Comparison of ENCODE assay signal across 8 cellular contexts in genomic region chr2:156334496-156335478, GRCh38. TPM values are rescaled to one million over a fixed set of nuclear protein-coding genes. Genes with fewer than 3 reads are reported as not detected.
DNase-seq lines count a peak whose midpoint lies in the region; ATAC-seq and TF ChIP-seq lines count a peak whose summit lies in the region.

No MANE protein-coding gene starts in this region.

- DNase-seq in CD8-positive, alpha-beta memory T cell: peak; percentile 85 to 92 (median 86)
- DNase-seq in SJCRH30: peak; percentile 79 to 84
- peak; percentile 79 for DNase-seq in activated naive CD4-positive, alpha-beta T cell treated with anti-CD3 and anti-CD28 coated beads, Interleukin-2, amount 10 ng/mL, durations not matched to agents 7 days and 5 days
- peak; percentile 95 for DNase-seq in foreskin melanocyte
- DNase-seq in superior temporal gyrus (ENCODE audit: extremely low spot score): peak; percentile 83

- H3K27ac Mint-ChIP-seq in CD8-positive, alpha-beta memory T cell: peak overlapping the region; percentile 98 to 100 (median 99)
- H3K27ac Mint-ChIP-seq in activated naive CD4-positive, alpha-beta T cell treated with anti-CD3 and anti-CD28 coated beads, Interleukin-2, amount 10 ng/mL, durations not matched to agents 7 days and 5 days: peak overlapping the region; percentile 93

- H3K4me1 ChIP-seq in CD8-positive, alpha-beta memory T cell (ENCODE audit: insufficient read depth, low read length): peaks cover 26% of the 10 kb centered on the region
- H3K4me1 ChIP-seq in SJCRH30 (peaks cover 6% of the 10 kb centered on the region), neutrophil (ENCODE audit: control insufficient read depth in 1 of 2, insufficient read depth in 1 of 2, low read depth in 1 of 2, low read length in 1 of 2) (peaks cover 39% of the 10 kb centered on the region in 2 experiments)

- peak overlapping the region; percentile 99 for H3K4me3 ChIP-seq in CD8-positive, alpha-beta memory T cell (ENCODE audit: low read length)
- peak overlapping the region; percentile 71 for H3K4me3 ChIP-seq in SJCRH30
- H3K4me3 ChIP-seq in neutrophil (ENCODE audit: low read depth in 1 of 2, low read length in 1 of 2): peak overlapping the region; percentile 73 to 88

- peak; percentile 22 for ATAC-seq in GM21447 (IDR thresholded peaks at IDR 0.05; ENCODE audit: unreplicated experiment)

- no peaks in the 10 kb centered on the region for H3K9me3 ChIP-seq in CD8-positive, alpha-beta memory T cell (ENCODE audit: low read length)
- no peaks in the 10 kb centered on the region for H3K9me3 ChIP-seq in SJCRH30 (replicated peaks)
- H3K9me3 ChIP-seq in neutrophil: no peaks in the 10 kb centered on the region

- H3K27me3 ChIP-seq in CD8-positive, alpha-beta memory T cell (ENCODE audit: insufficient read depth, low read length, poor library complexity, severe bottlenecking): no peaks in the 10 kb centered on the region
- H3K27me3 ChIP-seq in SJCRH30 (no peaks in the 10 kb centered on the region), neutrophil (peaks cover 16% of the 10 kb centered on the region)

- peaks cover 34 to 69% (median 51%) of the 10 kb centered on the region in 3 donors for H3K4me1 Mint-ChIP-seq in CD8-positive, alpha-beta memory T cell
- H3K4me1 Mint-ChIP-seq in activated naive CD4-positive, alpha-beta T cell treated with anti-CD3 and anti-CD28 coated beads, Interleukin-2, amount 10 ng/mL, durations not matched to agents 7 days and 5 days: peaks cover 61% of the 10 kb centered on the region

- peak overlapping the region; percentile 94 for H3K27ac ChIP-seq in CD8-positive, alpha-beta memory T cell (ENCODE audit: low read depth, low read length)
- H3K27ac ChIP-seq in SJCRH30 (peak overlapping the region; percentile 48), neutrophil (peak overlapping the region; percentile 91)

- peaks cover 0 to 34% of the 10 kb centered on the region in 2 donors for H3K27me3 Mint-ChIP-seq in CD8-positive, alpha-beta memory T cell
- H3K27me3 Mint-ChIP-seq in activated naive CD4-positive, alpha-beta T cell treated with anti-CD3 and anti-CD28 coated beads, Interleukin-2, amount 10 ng/mL, durations not matched to agents 7 days and 5 days: peaks cover 41% of the 10 kb centered on the region

- peak; percentile 20; the same call in 1 of the 2 replicates for TF ChIP-seq RAD21 in Ishikawa (IDR thresholded peaks at IDR 0.05; ENCODE audit: low read depth)

- peaks cover under 1 to 34% (median 3%) of the 10 kb centered on the region in 3 donors for H3K36me3 Mint-ChIP-seq in CD8-positive, alpha-beta memory T cell
- peaks cover 5% of the 10 kb centered on the region for H3K36me3 Mint-ChIP-seq in activated naive CD4-positive, alpha-beta T cell treated with anti-CD3 and anti-CD28 coated beads, Interleukin-2, amount 10 ng/mL, durations not matched to agents 7 days and 5 days

- no peaks in the 10 kb centered on the region for H3K36me3 ChIP-seq in CD8-positive, alpha-beta memory T cell (ENCODE audit: insufficient read depth, low read length)
- H3K36me3 ChIP-seq in SJCRH30 (no peaks in the 10 kb centered on the region), neutrophil (no peaks in the 10 kb centered on the region)

- TF ChIP-seq EP300 in Ishikawa (IDR thresholded peaks at IDR 0.05; ENCODE audit: borderline replicate concordance): peak; percentile 12; the same call in 1 of the 2 replicates

- peak overlapping the region; percentile 94 to 99 (median 97) for H3K4me3 Mint-ChIP-seq in CD8-positive, alpha-beta memory T cell
- peak overlapping the region; percentile 91 for H3K4me3 Mint-ChIP-seq in activated naive CD4-positive, alpha-beta T cell treated with anti-CD3 and anti-CD28 coated beads, Interleukin-2, amount 10 ng/mL, durations not matched to agents 7 days and 5 days

- POLR2A ChIA-PET in CD8-positive, alpha-beta memory T cell (lab: Charles Lee): interaction anchor here (0.6 to 5.0 kb wide), 13 partner anchors 9 to 1556 kb away, joined by 3 to 58 read pairs (median 3); no protein-coding TSS in a partner anchor

- TF ChIP-seq CTCF in neutrophil (IDR thresholded peaks at IDR 0.05): peak; percentile 57

- H3K9me3 Mint-ChIP-seq in CD8-positive, alpha-beta memory T cell: peaks cover 0 to 11% (median 4%) of the 10 kb centered on the region in 5 donors
- no peaks in the 10 kb centered on the region for H3K9me3 Mint-ChIP-seq in activated naive CD4-positive, alpha-beta T cell treated with anti-CD3 and anti-CD28 coated beads, Interleukin-2, amount 10 ng/mL, durations not matched to agents 7 days and 5 days

- CTCF ChIA-PET in CD8-positive, alpha-beta memory T cell (lab: Charles Lee): interaction anchor here (0.9 to 2.9 kb wide), 15 partner anchors 9 to 255 kb away, joined by 3 to 27 read pairs (median 6); partner anchors contain the start of gene GPD2
- CTCF ChIA-PET in activated naive CD4-positive, alpha-beta T cell treated with anti-CD3 and anti-CD28 coated beads, Interleukin-2, amount 10 ng/mL, durations not matched to agents 7 days and 5 days (lab: Charles Lee): interaction anchor here (0.7 to 3.0 kb wide), 14 partner anchors 8 to 1294 kb away, joined by 3 to 35 read pairs (median 4); partner anchors contain the start of genes ACVR1C and GPD2

TF ChIP-seq in Ishikawa, 13 proteins besides CTCF, POLR2A, EP300 and RAD21:
- TF ChIP-seq MAX (IDR thresholded peaks at IDR 0.05): peak; percentile 51; the same call in 1 of the 2 replicates
- TF ChIP-seq EGR1 (IDR thresholded peaks at IDR 0.05): no peak
- 0 out of 2 replicates have a peak, but pooled peaks have one; percentile 37 for TF ChIP-seq TCF12 (IDR thresholded peaks at IDR 0.05; ENCODE audit: low read depth)
- peak; percentile 63; the same call in 1 of the 2 replicates for TF ChIP-seq CREB1 (IDR thresholded peaks at IDR 0.05; ENCODE audit: low read depth)
- peak; percentile 16; the same call in 1 of the 2 replicates for TF ChIP-seq ZBTB7A (IDR thresholded peaks at IDR 0.05; ENCODE audit: low read depth)

RNA-seq across cellular contexts. Expression of gene NR4A2, which starts 2.3 kb away (rescaled TPM):
- total RNA-seq in CD8-positive, alpha-beta memory T cell: 10 to 100 TPM; 19.7 to 21.9 TPM
- 25.5 TPM for polyA plus RNA-seq in CD8-positive, alpha-beta memory T cell
- 0.46 and 0.51 TPM in 2 replicates for total RNA-seq in SJCRH30 (2014; rRNA removed; shearing (Covaris generic))

Comparison
In these comparisons a context has a peak if more than half of its experiments do, and no peak if none do; other contexts are left out.
1. Peak in every context shown above with its lines: DNase-seq, ATAC-seq, H3K4me3 ChIP-seq and H3K27ac ChIP-seq.
2. RNA of gene NR4A2, which starts 2.3 kb away (total RNA-seq): 19.7 to 21.9 TPM in CD8-positive, alpha-beta memory T cell; 0.46 to 0.51 TPM in SJCRH30; every median in the first group is over 10 times any median in the second.